12 cellular contexts compared by ENCODE assay signal in genomic region chr2:46241344-46241743, GRCh38. TPM values are rescaled to one million over a fixed set of nuclear protein-coding genes. Genes with fewer than 3 reads are reported as not detected.
DNase-seq lines count a peak whose midpoint lies in the region; ATAC-seq and TF ChIP-seq lines count a peak whose summit lies in the region.
"Had no signal": no experiment of that assay in that cellular context is flagged by ENCODE, and none has a peak within 500 bp of the region (broad histone marks: within the 10 kb centered on the region; RNA-seq: fewer than 3 reads in every experiment).

No MANE protein-coding gene starts in this region.

- peaks cover 3% of the 10 kb centered on the region for H3K4me1 ChIP-seq in foreskin keratinocyte
- H3K4me1 ChIP-seq in right atrium auricular region: no peaks in the 10 kb centered on the region

- H3K27ac ChIP-seq in foreskin keratinocyte (no peak overlapping the region), right atrium auricular region (no peak overlapping the region)
- H3K27ac ChIP-seq: spleen had no signal

- no peaks in the 10 kb centered on the region for H3K36me3 ChIP-seq in right atrium auricular region
- H3K36me3 ChIP-seq: spleen had no signal

- H3K27me3 ChIP-seq in foreskin keratinocyte (no peaks in the 10 kb centered on the region), right atrium auricular region (no peaks in the 10 kb centered on the region)
- H3K27me3 ChIP-seq: spleen had no signal

- ATAC-seq in foreskin keratinocyte (peak; percentile 75), HG03354 (IDR thresholded peaks at IDR 0.05; ENCODE audit: poor library complexity, severe bottlenecking, unreplicated experiment) (no peak)
- ATAC-seq: Panc1 had no signal

- DNase-seq in EH (ENCODE audit: low read depth) (peak; percentile 51), Kasumi-1 (lab: John Stamatoyannopoulos, UW) (peak; percentile 17 to 18), OCI-M1 (lab: John Stamatoyannopoulos, UW) (peak; percentile 8), foreskin keratinocyte (peak; percentile 40 to 69), ureter (ENCODE audit: low spot score) (no peak), right atrium auricular region (ENCODE audit: low spot score) (no peak)
- DNase-seq in stimulated activated naive CD4-positive, alpha-beta T cell treated with Interleukin-2 at 50 U/mL for 16 hours (lab: John Stamatoyannopoulos, UW): no peak
- DNase-seq: immature natural killer cell; spleen; stimulated activated CD8-positive, alpha-beta memory T cell treated with anti-CD3 and anti-CD28 coated beads, Interleukin-4, amount 100 ng/mL, for 48 hours had no signal

- no peaks in the 10 kb centered on the region for H3K9me3 ChIP-seq in right atrium auricular region
- H3K9me3 ChIP-seq: spleen had no signal

- H3K4me3 ChIP-seq in right atrium auricular region: no peak overlapping the region
- H3K4me3 ChIP-seq: spleen had no signal

- no peak for TF ChIP-seq CTCF in foreskin keratinocyte (conservative IDR thresholded peaks at IDR 0.05)
- TF ChIP-seq CTCF in right atrium auricular region (IDR thresholded peaks at IDR 0.05): no peak

RNA-seq across cellular contexts. Expression of gene EPAS1, which starts 55.9 kb away (rescaled TPM):
- 23.3 and 47.3 TPM in 2 replicates for total RNA-seq in foreskin keratinocyte
- polyA plus RNA-seq in foreskin keratinocyte: 13.0 and 28.2 TPM in 2 replicates
- 300 TPM for total RNA-seq in ureter
- 100 to 1,000 TPM; 257 to 311 TPM for total RNA-seq in right atrium auricular region

Comparison
In these comparisons a context has a peak if more than half of its experiments do, and no peak if none do; other contexts are left out.
1. DNase-seq: peak in EH (single experiment), Kasumi-1 (2 of 2), OCI-M1 (single experiment) and foreskin keratinocyte (2 of 2); none in ureter (single experiment), right atrium auricular region (single experiment) and stimulated activated naive CD4-positive, alpha-beta T cell treated with Interleukin-2 at 50 U/mL for 16 hours (single experiment).